ENCODE assay signal across 3 cellular contexts in the genomic region with DNA sequence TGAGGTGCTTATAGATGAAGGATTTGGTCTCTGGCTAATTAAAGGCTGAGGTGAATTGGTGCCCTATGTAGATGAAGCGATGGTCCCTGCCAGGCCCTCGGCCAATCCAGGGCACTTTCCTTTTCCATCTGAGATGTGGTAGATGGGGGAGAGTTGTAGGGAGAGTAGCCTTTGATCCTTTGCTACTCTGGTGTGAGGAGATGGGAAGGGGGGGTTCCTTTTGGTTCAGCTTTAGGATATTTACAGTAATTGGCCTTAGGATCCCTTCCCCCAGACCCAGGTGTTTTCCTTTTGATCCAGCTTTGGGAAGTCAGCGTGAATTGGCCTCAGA.
TF ChIP-seq lines count a peak whose summit lies in the region.

No MANE protein-coding gene starts in this region.

TF ChIP-seq in SK-N-SH, 30 proteins besides CTCF, POLR2A, EP300 and RAD21:
- TF ChIP-seq RFX5 (IDR thresholded peaks at IDR 0.05; ENCODE audit: low read length) = no peak
- TF ChIP-seq MXI1 (IDR thresholded peaks at IDR 0.05; ENCODE audit: low read depth, low read length) = no peak
TF ChIP-seq in SK-N-SH: peak in this region for 0.

TF ChIP-seq in SK-N-SH treated with all-trans-retinoic acid at 6 μM for 48 hours, 23 proteins besides CTCF, POLR2A, EP300 and RAD21:
- no peak for TF ChIP-seq TOX (CRISPR knock-in tag; IDR thresholded peaks at IDR 0.05; ENCODE audit: borderline replicate concordance)
- no peak for TF ChIP-seq GLIS3 (CRISPR knock-in tag; IDR thresholded peaks at IDR 0.05)
- no peak for TF ChIP-seq PATZ1 (CRISPR knock-in tag; IDR thresholded peaks at IDR 0.05; ENCODE audit: borderline replicate concordance)
- no peak for TF ChIP-seq ZFP30 (CRISPR knock-in tag; IDR thresholded peaks at IDR 0.05)
- no peak for TF ChIP-seq ESRRG (CRISPR knock-in tag; IDR thresholded peaks at IDR 0.05)

TF ChIP-seq in K562, 482 proteins besides CTCF, POLR2A, EP300 and RAD21:
- TF ChIP-seq FOXP1 (CRISPR knock-in tag; IDR thresholded peaks at IDR 0.05) (no peak), ATF3 (IDR thresholded peaks at IDR 0.05) (no peak), ATF3 (CRISPR knock-in tag; conservative IDR thresholded peaks at IDR 0.05) (no peak), SUPT5H (IDR thresholded peaks at IDR 0.05) (no peak), PPARD (CRISPR knock-in tag; IDR thresholded peaks at IDR 0.05) (no peak), ZBTB12 (CRISPR knock-in tag; IDR thresholded peaks at IDR 0.05) (no peak), U2AF1 (optimal IDR thresholded peaks at IDR 0.05; ENCODE audit: low read depth, low read length) (no peak), ZNF668 (CRISPR knock-in tag; IDR thresholded peaks at IDR 0.05) (no peak), CHCHD3 (CRISPR knock-in tag; IDR thresholded peaks at IDR 0.05) (no peak), HDAC8 (tag; IDR thresholded peaks at IDR 0.05) (no peak), CREB3 (tag; conservative IDR thresholded peaks at IDR 0.05; ENCODE audit: low read depth) (no peak), SMARCC2 (IDR thresholded peaks at IDR 0.05; ENCODE audit: low read depth) (no peak), BCLAF1 (IDR thresholded peaks at IDR 0.05; ENCODE audit: borderline replicate concordance in 1 of 2, control insufficient read depth in 1 of 2, low read depth in 2 of 2, low read length in 1 of 2) (no peak), ZNF124 (CRISPR knock-in tag; IDR thresholded peaks at IDR 0.05) (no peak), MAZ (CRISPR knock-in tag; conservative IDR thresholded peaks at IDR 0.05 in 1 of 2, IDR thresholded peaks at IDR 0.05 in 1 of 2) (no peak)
- TF ChIP-seq, protein P1, sequence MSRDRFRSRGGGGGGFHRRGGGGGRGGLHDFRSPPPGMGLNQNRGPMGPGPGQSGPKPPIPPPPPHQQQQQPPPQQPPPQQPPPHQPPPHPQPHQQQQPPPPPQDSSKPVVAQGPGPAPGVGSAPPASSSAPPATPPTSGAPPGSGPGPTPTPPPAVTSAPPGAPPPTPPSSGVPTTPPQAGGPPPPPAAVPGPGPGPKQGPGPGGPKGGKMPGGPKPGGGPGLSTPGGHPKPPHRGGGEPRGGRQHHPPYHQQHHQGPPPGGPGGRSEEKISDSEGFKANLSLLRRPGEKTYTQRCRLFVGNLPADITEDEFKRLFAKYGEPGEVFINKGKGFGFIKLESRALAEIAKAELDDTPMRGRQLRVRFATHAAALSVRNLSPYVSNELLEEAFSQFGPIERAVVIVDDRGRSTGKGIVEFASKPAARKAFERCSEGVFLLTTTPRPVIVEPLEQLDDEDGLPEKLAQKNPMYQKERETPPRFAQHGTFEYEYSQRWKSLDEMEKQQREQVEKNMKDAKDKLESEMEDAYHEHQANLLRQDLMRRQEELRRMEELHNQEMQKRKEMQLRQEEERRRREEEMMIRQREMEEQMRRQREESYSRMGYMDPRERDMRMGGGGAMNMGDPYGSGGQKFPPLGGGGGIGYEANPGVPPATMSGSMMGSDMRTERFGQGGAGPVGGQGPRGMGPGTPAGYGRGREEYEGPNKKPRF (IDR thresholded peaks at IDR 0.05; ENCODE audit: low read depth, low read length) = no peak
- TF ChIP-seq, protein P2, sequence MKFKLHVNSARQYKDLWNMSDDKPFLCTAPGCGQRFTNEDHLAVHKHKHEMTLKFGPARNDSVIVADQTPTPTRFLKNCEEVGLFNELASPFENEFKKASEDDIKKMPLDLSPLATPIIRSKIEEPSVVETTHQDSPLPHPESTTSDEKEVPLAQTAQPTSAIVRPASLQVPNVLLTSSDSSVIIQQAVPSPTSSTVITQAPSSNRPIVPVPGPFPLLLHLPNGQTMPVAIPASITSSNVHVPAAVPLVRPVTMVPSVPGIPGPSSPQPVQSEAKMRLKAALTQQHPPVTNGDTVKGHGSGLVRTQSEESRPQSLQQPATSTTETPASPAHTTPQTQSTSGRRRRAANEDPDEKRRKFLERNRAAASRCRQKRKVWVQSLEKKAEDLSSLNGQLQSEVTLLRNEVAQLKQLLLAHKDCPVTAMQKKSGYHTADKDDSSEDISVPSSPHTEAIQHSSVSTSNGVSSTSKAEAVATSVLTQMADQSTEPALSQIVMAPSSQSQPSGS (CRISPR knock-in tag; IDR thresholded peaks at IDR 0.05) = no peak
- TF ChIP-seq, protein P3, sequence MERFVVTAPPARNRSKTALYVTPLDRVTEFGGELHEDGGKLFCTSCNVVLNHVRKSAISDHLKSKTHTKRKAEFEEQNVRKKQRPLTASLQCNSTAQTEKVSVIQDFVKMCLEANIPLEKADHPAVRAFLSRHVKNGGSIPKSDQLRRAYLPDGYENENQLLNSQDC (CRISPR knock-in tag; IDR thresholded peaks at IDR 0.05) = no peak
